Comparison of ENCODE assay signal across 8 cellular contexts in genomic region chr1:47438321-47439150, GRCh38. TPM values are rescaled to one million over a fixed set of nuclear protein-coding genes. Genes with fewer than 3 reads are reported as not detected.
DNase-seq lines count a peak whose midpoint lies in the region; ATAC-seq and TF ChIP-seq lines count a peak whose summit lies in the region.

No MANE protein-coding gene starts in this region.

- no peak for TF ChIP-seq CTCF in fibroblast of mammary gland (conservative IDR thresholded peaks at IDR 0.05; ENCODE audit: control insufficient read depth, insufficient read depth, low read depth, low read length)

- peak overlapping the region; percentile 15 for H3K4me3 ChIP-seq in fibroblast of mammary gland (ENCODE audit: control insufficient read depth, low read depth, low read length)

- peak overlapping the region; percentile 66 for H3K27ac Mint-ChIP-seq in activated CD4-positive, alpha-beta T cell treated with anti-CD3 and anti-CD28 coated beads, Interleukin-2, amount 10 ng/mL, durations not matched to agents 7 days and 5 days

- H3K27me3 Mint-ChIP-seq in activated CD4-positive, alpha-beta T cell treated with anti-CD3 and anti-CD28 coated beads, Interleukin-2, amount 10 ng/mL, durations not matched to agents 7 days and 5 days = peaks cover 18% of the 10 kb centered on the region

- peaks cover 28% of the 10 kb centered on the region for H3K4me1 Mint-ChIP-seq in activated CD4-positive, alpha-beta T cell treated with anti-CD3 and anti-CD28 coated beads, Interleukin-2, amount 10 ng/mL, durations not matched to agents 7 days and 5 days

- no peaks in the 10 kb centered on the region for H3K9me3 Mint-ChIP-seq in activated CD4-positive, alpha-beta T cell treated with anti-CD3 and anti-CD28 coated beads, Interleukin-2, amount 10 ng/mL, durations not matched to agents 7 days and 5 days

- peak overlapping the region; percentile 66 for H3K4me3 Mint-ChIP-seq in activated CD4-positive, alpha-beta T cell treated with anti-CD3 and anti-CD28 coated beads, Interleukin-2, amount 10 ng/mL, durations not matched to agents 7 days and 5 days

- POLR2A ChIA-PET in activated CD4-positive, alpha-beta T cell treated with anti-CD3 and anti-CD28 coated beads, Interleukin-2, amount 10 ng/mL, durations not matched to agents 7 days and 5 days (lab: Charles Lee) = no interaction called here

- no peak for ATAC-seq in GM18520 (IDR thresholded peaks at IDR 0.05; ENCODE audit: unreplicated experiment)

- DNase-seq in NOMO-1 treated with DMSO at 0.1 percent for 48 hours (lab: John Stamatoyannopoulos, UW; ENCODE audit: unreplicated experiment) (peak; percentile 17), NOMO-1 (lab: John Stamatoyannopoulos, UW; ENCODE audit: unreplicated experiment in 2 of 2) (no peak), fibroblast of mammary gland (ENCODE audit: low read depth) (no peak), GDM1 (lab: John Stamatoyannopoulos, UW) (no peak), KG1 (lab: John Stamatoyannopoulos, UW) (no peak)
- DNase-seq in activated CD4-positive, alpha-beta T cell treated with anti-CD3 and anti-CD28 coated beads, Interleukin-2, amount 10 ng/mL, durations not matched to agents 7 days and 5 days = peak; percentile 33
- peak; percentile 35 for DNase-seq in stimulated activated CD4-positive, alpha-beta T cell treated with anti-CD3 and anti-CD28 coated beads, Interleukin-2, amount 100 ng/mL, for 24 hours

- CTCF ChIA-PET in activated CD4-positive, alpha-beta T cell treated with anti-CD3 and anti-CD28 coated beads, Interleukin-2, amount 10 ng/mL, durations not matched to agents 7 days and 5 days (lab: Charles Lee) = interaction anchor here (0.6 to 4.6 kb wide), 27 partner anchors 10 to 289 kb away, joined by 3 to 36 read pairs (median 4); partner anchors contain the start of gene STIL

- peaks cover 14% of the 10 kb centered on the region for H3K36me3 Mint-ChIP-seq in activated CD4-positive, alpha-beta T cell treated with anti-CD3 and anti-CD28 coated beads, Interleukin-2, amount 10 ng/mL, durations not matched to agents 7 days and 5 days (ENCODE audit: low read depth)

RNA-seq across cellular contexts. Expression of gene FOXD2, which starts 0.7 kb away (rescaled TPM):
- total RNA-seq in activated CD4-positive, alpha-beta T cell treated with anti-CD3 and anti-CD28 coated beads, Interleukin-2, amount 10 ng/mL, durations not matched to agents 7 days and 5 days = under 1 TPM; 0.15 to 0.20 TPM

RNA-seq across cellular contexts. Expression of gene FOXE3, which starts 22.5 kb away (rescaled TPM):
- not detected for total RNA-seq in activated CD4-positive, alpha-beta T cell treated with anti-CD3 and anti-CD28 coated beads, Interleukin-2, amount 10 ng/mL, durations not matched to agents 7 days and 5 days

Comparison
In these comparisons a context has a peak if more than half of its experiments do, and no peak if none do; other contexts are left out.
1. DNase-seq: peak in NOMO-1 treated with DMSO at 0.1 percent for 48 hours (single experiment), activated CD4-positive, alpha-beta T cell treated with anti-CD3 and anti-CD28 coated beads, Interleukin-2, amount 10 ng/mL, durations not matched to agents 7 days and 5 days (single experiment) and stimulated activated CD4-positive, alpha-beta T cell treated with anti-CD3 and anti-CD28 coated beads, Interleukin-2, amount 100 ng/mL, for 24 hours (2 of 2); none in NOMO-1 (0 of 2), fibroblast of mammary gland (single experiment), GDM1 (single experiment) and KG1 (single experiment).